In the genomic region with DNA sequence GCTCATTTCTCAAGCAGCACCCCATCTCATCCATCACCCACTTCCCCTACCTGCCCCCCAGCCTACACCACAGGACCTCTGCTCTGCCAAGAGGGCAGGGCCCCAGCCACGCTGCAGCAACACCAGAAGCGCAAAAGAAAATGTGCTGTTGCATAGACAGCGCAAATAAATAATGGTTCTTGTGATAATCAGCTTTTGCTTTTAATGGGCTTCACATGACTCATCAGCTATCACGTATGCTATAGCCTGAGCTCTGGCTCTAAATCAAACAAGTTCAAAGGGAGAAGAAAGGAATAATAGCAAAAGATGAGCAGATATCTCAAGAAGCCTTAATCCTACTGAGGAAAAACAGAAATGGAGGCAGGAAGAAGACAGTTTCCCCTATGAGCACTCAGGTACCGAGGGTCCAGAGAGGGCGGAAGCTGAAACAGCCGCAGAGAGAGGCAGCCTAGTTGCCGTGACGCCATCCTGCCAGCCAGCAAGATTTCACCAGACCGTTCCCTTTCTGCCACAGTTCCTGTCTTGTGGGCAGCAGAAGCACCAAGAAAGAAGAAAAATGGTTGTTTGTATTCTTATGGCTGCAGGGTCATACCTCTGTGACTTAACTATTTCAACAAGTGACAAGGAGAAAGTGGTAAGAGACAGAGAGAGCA, we compare ENCODE assay signal across 9 cellular contexts. TPM values are rescaled to one million over a fixed set of nuclear protein-coding genes. Genes with fewer than 3 reads are reported as not detected.
DNase-seq lines count a peak whose midpoint lies in the region; ATAC-seq and TF ChIP-seq lines count a peak whose summit lies in the region.
"Had no signal": no experiment of that assay in that cellular context is flagged by ENCODE, and none has a peak within 500 bp of the region (broad histone marks: within the 10 kb centered on the region; RNA-seq: fewer than 3 reads in every experiment).

No MANE protein-coding gene starts in this region.

- H3K23me2 ChIP-seq in H9 (ENCODE audit: insufficient read length, low read depth, low read length, poor library complexity, severe bottlenecking) = no peaks in the 10 kb centered on the region

- H3K79me1 ChIP-seq in H9 (ENCODE audit: insufficient read depth, low read depth, low read length, poor library complexity, severe bottlenecking) = no peaks in the 10 kb centered on the region

- no peaks in the 10 kb centered on the region for H3K9me3 Mint-ChIP-seq in natural killer cell treated with Interleukin-12 subunit alpha and Interleukin-12 subunit beta and Interleukin-15 and Interleukin-18, amount 100 ng/mL, for 72 hours
- no peaks in the 10 kb centered on the region for H3K9me3 Mint-ChIP-seq in H9
- H3K9me3 Mint-ChIP-seq: neural crest cell had no signal

- intact Hi-C loops in ascending aorta (cut with DNase I) = no loop called here

- H4K20me1 ChIP-seq in H9 (ENCODE audit: control insufficient read depth, insufficient read depth, insufficient read length) = no peaks in the 10 kb centered on the region

- H3T11ph ChIP-seq in H9 (ENCODE audit: low read length) = no peak overlapping the region

- H2BK5ac ChIP-seq in H9 (ENCODE audit: insufficient read length, low read length) = no peak overlapping the region

- H3K27ac ChIP-seq in ascending aorta (no peak overlapping the region), H9 (ENCODE audit: insufficient read length, low read depth, low read length) (no peak overlapping the region)

- no peak overlapping the region for H2BK12ac ChIP-seq in H9 (ENCODE audit: insufficient read length, low read depth, low read length)

- H4K91ac ChIP-seq in H9 (ENCODE audit: insufficient read length, low read depth, low read length) = no peak overlapping the region

- no peak overlapping the region for H3K56ac ChIP-seq in H9 (ENCODE audit: insufficient read length, low read depth, low read length)

- H3K36me3 ChIP-seq in ascending aorta = no peaks in the 10 kb centered on the region

- H3K27me3 ChIP-seq in ascending aorta = no peaks in the 10 kb centered on the region
- H3K27me3 ChIP-seq in H9 (ENCODE audit: insufficient read depth, low read length) = no peaks in the 10 kb centered on the region

- no peaks in the 10 kb centered on the region for H3K27me3 Mint-ChIP-seq in natural killer cell treated with Interleukin-12 subunit alpha and Interleukin-12 subunit beta and Interleukin-15 and Interleukin-18, amount 100 ng/mL, for 72 hours
- no peaks in the 10 kb centered on the region; the same call in 1 of the 2 replicates for H3K27me3 Mint-ChIP-seq in H9 (ENCODE audit: low read depth)

- peak overlapping the region; percentile 96 to 97 for H3K27ac Mint-ChIP-seq in natural killer cell treated with Interleukin-12 subunit alpha and Interleukin-12 subunit beta and Interleukin-15 and Interleukin-18, amount 100 ng/mL, for 72 hours
- H3K27ac Mint-ChIP-seq in H9 = peak overlapping the region in 1 of 3 experiments; percentile 53; a peak in 1 of 7 replicates

- H2BK15ac ChIP-seq in H9 (ENCODE audit: low read depth, low read length) = no peak overlapping the region

- no peak overlapping the region for H2BK120ac ChIP-seq in H9 (ENCODE audit: low read depth, low read length, poor library complexity, severe bottlenecking)

- H2BK20ac ChIP-seq in H9 (ENCODE audit: low read depth, low read length, poor library complexity, severe bottlenecking) = no peak overlapping the region

- H3K14ac ChIP-seq in H9 (ENCODE audit: insufficient read depth, low read length) = no peak overlapping the region

- no peak overlapping the region for H2AFZ ChIP-seq in H9 (ENCODE audit: low read length)

- no peak overlapping the region for H3K9ac ChIP-seq in H9 (ENCODE audit: extremely low read depth, insufficient read length, low read length)

- H3K9me3 ChIP-seq in ascending aorta = no peaks in the 10 kb centered on the region
- no peaks in the 10 kb centered on the region for H3K9me3 ChIP-seq in H9 (ENCODE audit: control insufficient read depth, low read depth, low read length)

- no CpG with 5 or more reads among the region's 10 CpGs for WGBS in H9 (ENCODE audit: extremely low coverage, insufficient read length, low lambda C conversion rate)

- H3K4ac ChIP-seq in H9 (ENCODE audit: low read depth, low read length) = no peak overlapping the region

- no peak overlapping the region for H3K4me3 ChIP-seq in ascending aorta

- peaks cover 61% of the 10 kb centered on the region for H3K36me3 Mint-ChIP-seq in natural killer cell treated with Interleukin-12 subunit alpha and Interleukin-12 subunit beta and Interleukin-15 and Interleukin-18, amount 100 ng/mL, for 72 hours
- no peaks in the 10 kb centered on the region for H3K36me3 Mint-ChIP-seq in H9 (ENCODE audit: insufficient read depth in 1 of 3, low read depth in 3 of 3)

- H3K23ac ChIP-seq in H9 (ENCODE audit: insufficient read length, low read depth, low read length) = no peak overlapping the region

- H3K4me2 ChIP-seq in H9 (ENCODE audit: insufficient read depth, insufficient read length, low read length) = no peak overlapping the region

- no peak overlapping the region for H2AK5ac ChIP-seq in H9 (ENCODE audit: insufficient read length, low read length)

- no peak overlapping the region for H3K18ac ChIP-seq in H9 (ENCODE audit: insufficient read length, low read depth, low read length)

- TF ChIP-seq CTCF in ascending aorta (IDR thresholded peaks at IDR 0.05) = no peak
- TF ChIP-seq CTCF in H9 (conservative IDR thresholded peaks at IDR 0.05) = no peak

- peaks cover 70 to 89% of the 10 kb centered on the region in 2 donors for H3K4me1 Mint-ChIP-seq in natural killer cell treated with Interleukin-12 subunit alpha and Interleukin-12 subunit beta and Interleukin-15 and Interleukin-18, amount 100 ng/mL, for 72 hours (ENCODE audit: low read depth in 2 of 2)
- H3K4me1 Mint-ChIP-seq in H9 = no peaks in the 10 kb centered on the region

- H4K8ac ChIP-seq in H9 (replicated peaks; ENCODE audit: insufficient read length, low read depth, low read length) = no peak overlapping the region

- DNase-seq in T follicular helper cell (ENCODE audit: low read depth) (peak; percentile 64), ascending aorta (ENCODE audit: low spot score in 2 of 2) (peak; percentile 24 to 75), H9 (no peak), COLO668 (lab: John Stamatoyannopoulos, UW; ENCODE audit: unreplicated experiment) (no peak), NCI-H526 treated with DMSO at 0.1 percent for 48 hours (lab: John Stamatoyannopoulos, UW) (no peak)
- peak; percentile 86 for DNase-seq in natural killer cell treated with Interleukin-12 subunit alpha and Interleukin-12 subunit beta and Interleukin-15 and Interleukin-18, amount 100 ng/mL, for 72 hours (ENCODE audit: low spot score)

- no peaks in the 10 kb centered on the region for H3K4me1 ChIP-seq in ascending aorta
- no peaks in the 10 kb centered on the region for H3K4me1 ChIP-seq in H9 (ENCODE audit: insufficient read depth, low read length)

- no peak overlapping the region for H4K5ac ChIP-seq in H9 (ENCODE audit: insufficient read length, low read depth, low read length)

- peak overlapping the region; percentile 86 for H3K4me3 Mint-ChIP-seq in natural killer cell treated with Interleukin-12 subunit alpha and Interleukin-12 subunit beta and Interleukin-15 and Interleukin-18, amount 100 ng/mL, for 72 hours
- H3K4me3 Mint-ChIP-seq in H9 = no peak overlapping the region
- H3K4me3 Mint-ChIP-seq: neural crest cell had no signal

- ATAC-seq in GM18909 (IDR thresholded peaks at IDR 0.05; ENCODE audit: poor library complexity, unreplicated experiment) (peak; percentile 99), HG03066 (IDR thresholded peaks at IDR 0.05; ENCODE audit: low read depth, unreplicated experiment) (peak; percentile 91)
- peak; percentile 95 to 96 for ATAC-seq in natural killer cell treated with Interleukin-12 subunit alpha and Interleukin-12 subunit beta and Interleukin-15 and Interleukin-18, amount 100 ng/mL, for 72 hours

- H3K79me2 ChIP-seq in H9 (ENCODE audit: insufficient read depth, low read length) = no peaks in the 10 kb centered on the region

RNA-seq across cellular contexts. Expression of gene RAB27A, which starts 22.1 kb away (rescaled TPM):
- total RNA-seq in ascending aorta (17.9 TPM), H9 (2021) (6.0 and 6.8 TPM in 2 replicates)
- 100 to 1,000 TPM; 136 to 243 TPM for total RNA-seq in natural killer cell treated with Interleukin-12 subunit alpha and Interleukin-12 subunit beta and Interleukin-15 and Interleukin-18, amount 100 ng/mL, for 72 hours

RNA-seq across cellular contexts. Expression of gene PIGBOS1, which starts 51.4 kb away (rescaled TPM):
- total RNA-seq in ascending aorta = 4.7 TPM
- total RNA-seq in natural killer cell treated with Interleukin-12 subunit alpha and Interleukin-12 subunit beta and Interleukin-15 and Interleukin-18, amount 100 ng/mL, for 72 hours = 10 to 100 TPM; 13.2 to 13.3 TPM
- 10.4 and 11.5 TPM in 2 replicates for total RNA-seq in H9 (2021)

RNA-seq across cellular contexts. Expression of gene PIGB, which starts 51.5 kb away (rescaled TPM):
- total RNA-seq in ascending aorta (50.3 TPM), H9 (2021) (6.7 and 9.0 TPM in 2 replicates)
- total RNA-seq in natural killer cell treated with Interleukin-12 subunit alpha and Interleukin-12 subunit beta and Interleukin-15 and Interleukin-18, amount 100 ng/mL, for 72 hours = 10 to 100 TPM; 18.4 to 27.5 TPM

Comparison
In these comparisons a context has a peak if more than half of its experiments do, and no peak if none do; other contexts are left out.
1. DNase-seq: peak in T follicular helper cell (single experiment), ascending aorta (2 of 2) and natural killer cell treated with Interleukin-12 subunit alpha and Interleukin-12 subunit beta and Interleukin-15 and Interleukin-18, amount 100 ng/mL, for 72 hours (single experiment); none in H9 (single experiment), COLO668 (single experiment) and NCI-H526 treated with DMSO at 0.1 percent for 48 hours (single experiment).
2. Peak in every context shown above with its lines, with median percentiles within 50 percentile points of each other: ATAC-seq.